In genomic region chr2:143575340-143575739, GRCh38 we compare ENCODE assay signal across 1 cellular context.
TF ChIP-seq lines count a peak whose summit lies in the region.

No MANE protein-coding gene starts in this region.

TF ChIP-seq in GM12878, 131 proteins besides CTCF, POLR2A, EP300 and RAD21 (continued from another document):
- TF ChIP-seq SKIL (IDR thresholded peaks at IDR 0.05; ENCODE audit: low read depth, poor library complexity, severe bottlenecking) (no peak), KAT2A (conservative IDR thresholded peaks at IDR 0.05; ENCODE audit: control insufficient read depth, low read depth, low read length) (no peak), ZBED1 (IDR thresholded peaks at IDR 0.05; ENCODE audit: borderline replicate concordance) (no peak), NFIC (IDR thresholded peaks at IDR 0.05; ENCODE audit: low read depth, low read length) (no peak), WRNIP1 (IDR thresholded peaks at IDR 0.05; ENCODE audit: borderline replicate concordance, low read depth, low read length) (no peak), STAT1 (conservative IDR thresholded peaks at IDR 0.05) (no peak), ZNF24 (IDR thresholded peaks at IDR 0.05) (no peak)
